In the genomic region with DNA sequence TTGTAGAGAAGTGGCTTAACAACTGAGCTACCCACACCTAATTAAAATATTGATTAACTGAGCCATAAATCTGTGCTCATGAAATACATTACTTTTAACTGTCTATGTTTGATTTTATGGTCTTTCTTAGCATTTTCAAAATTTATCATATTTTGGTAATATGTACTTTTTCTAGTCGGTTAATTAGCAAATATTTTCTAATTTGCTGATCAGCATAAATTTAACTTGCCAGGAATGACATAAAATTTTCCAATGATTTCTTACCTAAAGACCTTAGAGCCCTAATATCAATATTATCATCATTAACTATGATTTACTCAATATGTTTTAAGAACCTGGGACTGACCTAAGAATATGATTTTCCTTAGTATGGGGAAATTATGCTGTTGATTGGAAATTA, we compare ENCODE assay signal across 3 cellular contexts.
A peak's percentile ranks its signal among the peaks of the same experiment; 100 is the strongest.
TF ChIP-seq lines count a peak whose summit lies in the region.

No MANE protein-coding gene starts in this region.

TF ChIP-seq in A549, 52 proteins besides CTCF, POLR2A, EP300 and RAD21:
- TF ChIP-seq MAFK (IDR thresholded peaks at IDR 0.05; ENCODE audit: partially characterized antibody) (peak; percentile 43), GATA3 (IDR thresholded peaks at IDR 0.05; ENCODE audit: borderline replicate concordance) (no peak)

TF ChIP-seq in IMR-90, 13 proteins besides CTCF, POLR2A, EP300 and RAD21:
- TF ChIP-seq CEBPB (IDR thresholded peaks at IDR 0.05; ENCODE audit: low read depth, low read length) (no peak), NFE2L2 (IDR thresholded peaks at IDR 0.05; ENCODE audit: low read depth, low read length) (no peak), MAFK (IDR thresholded peaks at IDR 0.05; ENCODE audit: low read depth, low read length) (peak; percentile 34; the same call in 1 of the 2 replicates)

TF ChIP-seq in K562, 482 proteins besides CTCF, POLR2A, EP300 and RAD21:
- peak; percentile 48; the same call in 1 of the 2 replicates for TF ChIP-seq C11orf30 (IDR thresholded peaks at IDR 0.05; ENCODE audit: low read depth)
- TF ChIP-seq, protein P1, sequence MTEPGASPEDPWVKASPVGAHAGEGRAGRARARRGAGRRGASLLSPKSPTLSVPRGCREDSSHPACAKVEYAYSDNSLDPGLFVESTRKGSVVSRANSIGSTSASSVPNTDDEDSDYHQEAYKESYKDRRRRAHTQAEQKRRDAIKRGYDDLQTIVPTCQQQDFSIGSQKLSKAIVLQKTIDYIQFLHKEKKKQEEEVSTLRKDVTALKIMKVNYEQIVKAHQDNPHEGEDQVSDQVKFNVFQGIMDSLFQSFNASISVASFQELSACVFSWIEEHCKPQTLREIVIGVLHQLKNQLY (CRISPR knock-in tag; conservative IDR thresholded peaks at IDR 0.05), result no peak
- TF ChIP-seq ZNF316 (IDR thresholded peaks at IDR 0.05), result peak; percentile 67
